Comparison of ENCODE assay signal across 27 cellular contexts in the genomic region with DNA sequence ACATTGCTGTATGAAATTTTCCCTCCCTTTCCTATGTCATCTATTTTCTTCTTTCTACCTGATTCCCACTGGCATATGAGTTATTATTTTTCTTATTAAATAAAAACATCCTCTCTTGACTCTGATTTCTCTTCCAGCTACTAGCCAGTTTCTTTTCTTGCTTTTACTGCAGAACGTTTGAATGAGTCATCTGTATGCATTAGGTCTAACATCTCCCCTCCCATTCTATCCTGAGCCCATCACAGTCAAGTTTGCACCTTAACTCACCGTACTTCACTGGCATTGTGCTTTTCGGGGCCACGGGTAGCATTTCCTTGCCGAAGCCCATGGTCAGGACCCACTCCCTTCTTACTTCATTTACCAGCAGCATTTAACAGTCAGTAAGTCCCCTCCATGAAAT.
"Had no signal": no experiment of that assay in that cellular context is flagged by ENCODE, and none has a peak within 500 bp of the region (broad histone marks: within the 10 kb centered on the region; RNA-seq: fewer than 3 reads in every experiment).

No MANE protein-coding gene starts in this region.

- H3K4me3 Mint-ChIP-seq: activated CD4-positive, alpha-beta T cell treated with anti-CD3 and anti-CD28 coated beads, Interleukin-2, amount 10 ng/mL, durations not matched to agents 7 days and 5 days; activated naive CD4-positive, alpha-beta T cell treated with anti-CD3 and anti-CD28 coated beads, Interleukin-2, amount 10 ng/mL, durations not matched to agents 7 days and 5 days; activated T-cell treated with anti-CD3 and anti-CD28 coated beads, Interleukin-2, amount 50 U/mL, for 4 hours; activated T-helper 1 cell treated with anti-CD3 and anti-CD28 coated beads, Interleukin-12 subunit alpha, Interleukin-12 subunit beta, Interleukin-2, Interleukin-4 antibody, amounts not matched to agents 30 ng/mL and 10 ng/mL and 1 ng/mL, durations not matched to agents 14 hours and 24 hours and 36 hours; effector memory CD8-positive, alpha-beta T cell had no signal

- H3K36me3 Mint-ChIP-seq: activated naive CD4-positive, alpha-beta T cell treated with anti-CD3 and anti-CD28 coated beads, Interleukin-2, amount 10 ng/mL, durations not matched to agents 7 days and 5 days; activated naive CD4-positive, alpha-beta T cell treated with anti-CD3 and anti-CD28 coated beads, Interleukin-2, amount 50 U/mL, for 72 hours had no signal

- ATAC-seq: body of pancreas; effector memory CD8-positive, alpha-beta T cell; foreskin keratinocyte; gastrocnemius medialis; heart left ventricle had no signal

- DNase-seq: activated CD4-positive, alpha-beta T cell treated with anti-CD3 and anti-CD28 coated beads for 4 hours; activated CD4-positive, alpha-beta T cell treated with anti-CD3 and anti-CD28 coated beads, Interleukin-2, amount 10 ng/mL, durations not matched to agents 7 days and 5 days; activated CD4-positive, alpha-beta T cell treated with anti-CD3 and anti-CD28 coated beads, Interleukin-2, amount 50 U/mL, for 48 hours; activated CD4-positive, CD25-positive, alpha-beta regulatory T cell; activated CD4-positive, CD25-positive, alpha-beta regulatory T cell treated with anti-CD3 and anti-CD28 coated beads, Interleukin-2, amount 50 U/mL, for 72 hours; activated CD8-positive, alpha-beta memory T cell treated with anti-CD3 and anti-CD28 coated beads, Interleukin-2, amount 50 U/mL, for 48 hours; activated gamma-delta T cell; activated naive CD4-positive, alpha-beta T cell; activated naive CD4-positive, alpha-beta T cell treated with anti-CD3 and anti-CD28 coated beads, Interleukin-2, amount 10 ng/mL, durations not matched to agents 7 days and 5 days; activated T-cell treated with anti-CD3 and anti-CD28 coated beads, Interleukin-2, amount 50 U/mL, for 4 hours; adrenal gland; amygdala; aorta; body of pancreas; caudate nucleus; cortex of kidney; dermis blood vessel endothelial cell; effector CD4-positive, alpha-beta T cell; effector memory CD8-positive, alpha-beta T cell; erythroblast; foreskin keratinocyte; gastrocnemius medialis; glutamatergic neuron; heart left ventricle; T-helper 2 cell had no signal

- H3K4me1 Mint-ChIP-seq: activated CD4-positive, alpha-beta T cell treated with anti-CD3 and anti-CD28 coated beads, Interleukin-2, amount 10 ng/mL, durations not matched to agents 7 days and 5 days had no signal

- H3K27me3 Mint-ChIP-seq: activated CD4-positive, alpha-beta T cell treated with anti-CD3 and anti-CD28 coated beads, Interleukin-2, amount 10 ng/mL, durations not matched to agents 7 days and 5 days; activated naive CD4-positive, alpha-beta T cell treated with anti-CD3 and anti-CD28 coated beads, Interleukin-2, amount 10 ng/mL, durations not matched to agents 7 days and 5 days had no signal

- H3K9me3 Mint-ChIP-seq: activated CD4-positive, alpha-beta T cell treated with anti-CD3 and anti-CD28 coated beads, Interleukin-2, amount 10 ng/mL, durations not matched to agents 7 days and 5 days; activated naive CD4-positive, alpha-beta T cell treated with anti-CD3 and anti-CD28 coated beads, Interleukin-2, amount 10 ng/mL, durations not matched to agents 7 days and 5 days; activated naive CD4-positive, alpha-beta T cell treated with anti-CD3 and anti-CD28 coated beads, Interleukin-2, amount 50 U/mL, for 72 hours; activated T-cell treated with anti-CD3 and anti-CD28 coated beads, Interleukin-2, amount 50 U/mL, for 4 hours; activated T-helper 1 cell treated with anti-CD3 and anti-CD28 coated beads, Interleukin-12 subunit alpha, Interleukin-12 subunit beta, Interleukin-2, Interleukin-4 antibody, amounts not matched to agents 30 ng/mL and 10 ng/mL and 1 ng/mL, durations not matched to agents 14 hours and 24 hours and 36 hours; effector memory CD8-positive, alpha-beta T cell had no signal

- H3K27ac Mint-ChIP-seq: activated CD4-positive, alpha-beta T cell treated with anti-CD3 and anti-CD28 coated beads, Interleukin-2, amount 10 ng/mL, durations not matched to agents 7 days and 5 days; activated naive CD4-positive, alpha-beta T cell treated with anti-CD3 and anti-CD28 coated beads, Interleukin-2, amount 10 ng/mL, durations not matched to agents 7 days and 5 days; activated naive CD4-positive, alpha-beta T cell treated with anti-CD3 and anti-CD28 coated beads, Interleukin-2, amount 50 U/mL, for 72 hours; activated T-helper 1 cell treated with anti-CD3 and anti-CD28 coated beads, Interleukin-12 subunit alpha, Interleukin-12 subunit beta, Interleukin-2, Interleukin-4 antibody, amounts not matched to agents 30 ng/mL and 10 ng/mL and 1 ng/mL, durations not matched to agents 14 hours and 24 hours and 36 hours; effector memory CD8-positive, alpha-beta T cell had no signal
